8 cellular contexts compared by ENCODE assay signal in genomic region chr17:31499771-31500554, GRCh38.
DNase-seq lines count a peak whose midpoint lies in the region; ATAC-seq and TF ChIP-seq lines count a peak whose summit lies in the region.

No MANE protein-coding gene starts in this region.

- H3K9me3 Mint-ChIP-seq in activated CD4-positive, alpha-beta T cell treated with anti-CD3 and anti-CD28 coated beads for 36 hours (ENCODE audit: low read depth) = no peaks in the 10 kb centered on the region
- no peaks in the 10 kb centered on the region for H3K9me3 Mint-ChIP-seq in activated CD4-positive, alpha-beta T cell treated with anti-CD3 and anti-CD28 coated beads, Interleukin-2, amount 10 ng/mL, durations not matched to agents 24 days and 14 days

- intact Hi-C loops in activated CD4-positive, alpha-beta T cell treated with anti-CD3 and anti-CD28 coated beads for 36 hours (cut with DNase I, micrococcal nuclease) = no loop called here
- intact Hi-C loops in activated CD4-positive, alpha-beta T cell treated with anti-CD3 and anti-CD28 coated beads, Interleukin-2, amount 10 ng/mL, durations not matched to agents 24 days and 14 days (cut with micrococcal nuclease) = loop anchor here (1.0 kb wide), 1 partner anchor 8 kb away; no protein-coding TSS in a partner anchor

- H3K27ac Mint-ChIP-seq in activated CD4-positive, alpha-beta T cell treated with anti-CD3 and anti-CD28 coated beads for 36 hours = no peak overlapping the region
- H3K27ac Mint-ChIP-seq in activated CD4-positive, alpha-beta T cell treated with anti-CD3 and anti-CD28 coated beads, Interleukin-2, amount 10 ng/mL, durations not matched to agents 24 days and 14 days = no peak overlapping the region

- CTCF ChIA-PET in activated CD4-positive, alpha-beta T cell treated with anti-CD3 and anti-CD28 coated beads for 36 hours (lab: Charles Lee) = interaction anchor here (1.4 to 3.9 kb wide), 3 partner anchors 9 to 61 kb away, joined by 3 to 20 read pairs (median 12); no protein-coding TSS in a partner anchor

- no peak for TF ChIP-seq CTCF in kidney epithelial cell (IDR thresholded peaks at IDR 0.05; ENCODE audit: insufficient read depth, low read length, poor library complexity, severe bottlenecking)

- peak; percentile 80 for ATAC-seq in activated CD4-positive, alpha-beta T cell treated with anti-CD3 and anti-CD28 coated beads for 36 hours
- ATAC-seq in HG02759 (IDR thresholded peaks at IDR 0.05; ENCODE audit: unreplicated experiment) (no peak), HG02678 (IDR thresholded peaks at IDR 0.05; ENCODE audit: unreplicated experiment) (no peak)

- peak; percentile 71 for DNase-seq in activated CD4-positive, alpha-beta T cell treated with anti-CD3 and anti-CD28 coated beads for 36 hours
- DNase-seq in activated CD4-positive, alpha-beta T cell treated with anti-CD3 and anti-CD28 coated beads, Interleukin-2, amount 10 ng/mL, durations not matched to agents 24 days and 14 days = no peak
- peak; percentile 68 for DNase-seq in astrocyte of the hippocampus (ENCODE audit: low read depth, low spot score)
- DNase-seq in kidney epithelial cell (ENCODE audit: low read depth) = peak; percentile 73
- no peak for DNase-seq in NCI-H345 treated with DMSO at 0.1 percent for 48 hours (lab: John Stamatoyannopoulos, UW; ENCODE audit: unreplicated experiment)

- H3K4me1 Mint-ChIP-seq in activated CD4-positive, alpha-beta T cell treated with anti-CD3 and anti-CD28 coated beads for 36 hours = peaks cover 50% of the 10 kb centered on the region
- peaks cover 25% of the 10 kb centered on the region for H3K4me1 Mint-ChIP-seq in activated CD4-positive, alpha-beta T cell treated with anti-CD3 and anti-CD28 coated beads, Interleukin-2, amount 10 ng/mL, durations not matched to agents 24 days and 14 days

- no peaks in the 10 kb centered on the region for H3K36me3 ChIP-seq in kidney epithelial cell (ENCODE audit: control insufficient read depth, insufficient read depth, low read length)

- no peak overlapping the region for H3K4me3 ChIP-seq in kidney epithelial cell (ENCODE audit: low read depth, low read length)

- peak overlapping the region; percentile 78 for H3K27ac ChIP-seq in temporal lobe (ENCODE audit: low read depth, low read length)

- H3K4me3 Mint-ChIP-seq in activated CD4-positive, alpha-beta T cell treated with anti-CD3 and anti-CD28 coated beads for 36 hours = no peak overlapping the region
- H3K4me3 Mint-ChIP-seq in activated CD4-positive, alpha-beta T cell treated with anti-CD3 and anti-CD28 coated beads, Interleukin-2, amount 10 ng/mL, durations not matched to agents 24 days and 14 days = no peak overlapping the region

- H3K27me3 Mint-ChIP-seq in activated CD4-positive, alpha-beta T cell treated with anti-CD3 and anti-CD28 coated beads for 36 hours = no peaks in the 10 kb centered on the region
- H3K27me3 Mint-ChIP-seq in activated CD4-positive, alpha-beta T cell treated with anti-CD3 and anti-CD28 coated beads, Interleukin-2, amount 10 ng/mL, durations not matched to agents 24 days and 14 days = no peaks in the 10 kb centered on the region

- H3K36me3 Mint-ChIP-seq in activated CD4-positive, alpha-beta T cell treated with anti-CD3 and anti-CD28 coated beads for 36 hours (ENCODE audit: low read depth) = peaks cover 2% of the 10 kb centered on the region
- H3K36me3 Mint-ChIP-seq in activated CD4-positive, alpha-beta T cell treated with anti-CD3 and anti-CD28 coated beads, Interleukin-2, amount 10 ng/mL, durations not matched to agents 24 days and 14 days (ENCODE audit: low read depth) = no peaks in the 10 kb centered on the region

- POLR2A ChIA-PET in activated CD4-positive, alpha-beta T cell treated with anti-CD3 and anti-CD28 coated beads for 36 hours (lab: Charles Lee) = interaction anchor here (0.6 kb wide), 2 partner anchors 22 to 365 kb away, joined by 3 to 4 read pairs; no protein-coding TSS in a partner anchor

- H3K27me3 ChIP-seq in kidney epithelial cell (ENCODE audit: control insufficient read depth, insufficient read depth, low read length) = peaks cover 7% of the 10 kb centered on the region

Comparison
In these comparisons a context has a peak if more than half of its experiments do, and no peak if none do; other contexts are left out.
1. DNase-seq: peak in activated CD4-positive, alpha-beta T cell treated with anti-CD3 and anti-CD28 coated beads for 36 hours (single experiment), astrocyte of the hippocampus (single experiment) and kidney epithelial cell (single experiment); none in activated CD4-positive, alpha-beta T cell treated with anti-CD3 and anti-CD28 coated beads, Interleukin-2, amount 10 ng/mL, durations not matched to agents 24 days and 14 days (single experiment) and NCI-H345 treated with DMSO at 0.1 percent for 48 hours (single experiment).